Comparison of ENCODE assay signal across 8 cellular contexts in the genomic region with DNA sequence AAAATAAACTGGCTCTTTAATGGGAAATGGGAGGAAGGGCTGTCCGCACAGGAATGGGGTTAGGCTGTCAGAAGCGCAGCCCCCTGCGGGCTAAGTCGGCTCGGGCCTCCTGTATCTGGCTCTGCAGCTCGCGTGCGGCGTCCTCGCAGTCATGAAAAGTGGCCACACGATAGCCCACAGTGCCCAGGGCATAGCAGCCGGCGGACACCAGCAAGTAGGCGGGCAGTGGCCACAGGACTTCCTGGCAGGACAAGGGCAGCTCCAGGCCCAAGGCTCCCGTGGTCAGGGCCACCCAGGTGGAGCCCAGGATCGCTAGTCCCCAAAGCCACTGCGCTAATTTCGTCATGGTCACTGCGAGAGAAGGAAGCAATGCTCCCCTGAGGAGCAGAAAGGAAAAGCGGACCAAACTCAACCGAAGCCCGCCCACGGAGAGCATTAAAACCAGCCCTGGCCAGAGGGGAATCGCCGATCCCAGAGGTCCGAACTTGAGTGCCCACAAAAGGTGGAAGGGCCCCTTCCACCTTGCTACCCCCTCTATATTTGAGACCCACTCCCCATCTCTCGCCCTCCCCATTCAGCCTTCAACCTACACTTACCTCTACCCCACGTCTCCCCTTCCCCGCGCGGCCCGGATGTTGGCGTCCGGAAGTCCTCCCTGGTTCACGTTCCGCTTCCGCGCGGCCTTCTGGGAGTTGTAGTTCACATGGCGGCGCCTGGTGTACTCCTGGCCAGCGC. TPM values are rescaled to one million over a fixed set of nuclear protein-coding genes. Genes with fewer than 3 reads are reported as not detected.
DNase-seq lines count a peak whose midpoint lies in the region; ATAC-seq and TF ChIP-seq lines count a peak whose summit lies in the region.

A gene with protein sequence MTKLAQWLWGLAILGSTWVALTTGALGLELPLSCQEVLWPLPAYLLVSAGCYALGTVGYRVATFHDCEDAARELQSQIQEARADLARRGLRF (minus strand): TSS at position 637 of the 735 bp plus-strand sequence. CDS start 291 bp downstream, at position 346.

- RAD21 ChIA-PET in HCT116 (lab: Charles Lee; ENCODE audit: low non-redundant PET in 1 of 2, low total read pairs in 2 of 2, uncharacterized antibody in 2 of 2, unreplicated experiment in 2 of 2), result interaction anchor here in 1 of 2 experiments (0.7 kb wide), 1 partner anchor 27 kb away, joined by 6 read pairs; no protein-coding TSS in a partner anchor

- peak within 1 kb of the TSS; percentile 86 for H3K4me2 ChIP-seq in HCT116 (ENCODE audit: low read length)
- H3K4me2 ChIP-seq in osteoblast (ENCODE audit: insufficient read depth, low read length), result peak within 1 kb of the TSS; percentile 79

- H4K20me1 ChIP-seq in HCT116 (ENCODE audit: insufficient read depth) (no peaks in the 10 kb centered on the region), osteoblast (ENCODE audit: insufficient read depth, low read length) (no peaks in the 10 kb centered on the region)

- TF ChIP-seq POLR2A in HCT116 (IDR thresholded peaks at IDR 0.05; ENCODE audit: borderline replicate concordance, extremely low read depth, insufficient read depth, insufficient read length) (peak; percentile 33), testis (IDR thresholded peaks at IDR 0.05) (no peak)

- H3K79me2 ChIP-seq in HCT116 (ENCODE audit: insufficient read depth, low read length), result peaks cover 40% of the 10 kb centered on the region
- H3K79me2 ChIP-seq in osteoblast (ENCODE audit: insufficient read depth, low read length), result peaks cover 34% of the 10 kb centered on the region

- H2AFZ ChIP-seq in HCT116 (ENCODE audit: low read depth, low read length, poor library complexity, severe bottlenecking), result peak within 1 kb of the TSS; percentile 90
- peak within 1 kb of the TSS; percentile 94 for H2AFZ ChIP-seq in osteoblast (ENCODE audit: low read length)

- peak within 1 kb of the TSS; percentile 93 for H3K27ac Mint-ChIP-seq in activated naive CD4-positive, alpha-beta T cell treated with anti-CD3 and anti-CD28 coated beads, Interleukin-2, amount 50 U/mL, for 24 hours

- intact Hi-C loops in HCT116 (cut with micrococcal nuclease) (loop anchor here (5.0 kb wide), 1 partner anchor 168 kb away; a partner anchor contains a TSS), testis (cut with DNase I; ENCODE audit: low total_unique reads) (no loop called here)

- 0 to 1% methylated on average over 25 to 42 of the region's 42 CpGs for WGBS in testis, 2 donors

- H3K9ac ChIP-seq in HCT116 (ENCODE audit: low read length), result peak within 1 kb of the TSS; percentile 94

- no peaks in the 10 kb centered on the region for H3K9me2 ChIP-seq in HCT116 (ENCODE audit: insufficient read depth)

- no peaks in the 10 kb centered on the region for H3K27me3 Mint-ChIP-seq in activated naive CD4-positive, alpha-beta T cell treated with anti-CD3 and anti-CD28 coated beads, Interleukin-2, amount 50 U/mL, for 24 hours

- H3K27ac ChIP-seq in HCT116 (ENCODE audit: low read depth, low read length) (peak within 1 kb of the TSS; percentile 86), osteoblast (ENCODE audit: low read depth, low read length) (peak within 1 kb of the TSS; percentile 85), testis (peak within 1 kb of the TSS; percentile 69 to 84)

- POLR2A ChIA-PET in HCT116 (lab: Charles Lee), result interaction anchor here (1.0 to 1.7 kb wide), 3 partner anchors 11 to 61 kb away, joined by 3 to 4 read pairs (median 3); a partner anchor contains a TSS

- H3K36me3 Mint-ChIP-seq in activated naive CD4-positive, alpha-beta T cell treated with anti-CD3 and anti-CD28 coated beads, Interleukin-2, amount 50 U/mL, for 24 hours, result peaks cover 2% of the 10 kb centered on the region

- H3K4me1 ChIP-seq in HCT116 (ENCODE audit: control insufficient read depth in 1 of 2, insufficient read depth in 2 of 2, low read length in 2 of 2) (peaks cover 15 to 33% of the 10 kb centered on the region in 2 experiments), osteoblast (ENCODE audit: insufficient read depth, low read length) (peaks cover 17% of the 10 kb centered on the region), testis (peaks cover 14% of the 10 kb centered on the region)

- peak within 1 kb of the TSS; percentile 93 for H3K4me3 Mint-ChIP-seq in activated naive CD4-positive, alpha-beta T cell treated with anti-CD3 and anti-CD28 coated beads, Interleukin-2, amount 50 U/mL, for 24 hours

- H3K4me1 Mint-ChIP-seq in activated naive CD4-positive, alpha-beta T cell treated with anti-CD3 and anti-CD28 coated beads, Interleukin-2, amount 50 U/mL, for 24 hours, result peaks cover 36% of the 10 kb centered on the region

- no peaks in the 10 kb centered on the region for H3K9me3 Mint-ChIP-seq in activated naive CD4-positive, alpha-beta T cell treated with anti-CD3 and anti-CD28 coated beads, Interleukin-2, amount 50 U/mL, for 24 hours

- CTCF ChIA-PET in HCT116 (lab: Charles Lee), result interaction anchor here (1.1 kb wide), 1 partner anchor 28 kb away, joined by 3 read pairs; no protein-coding TSS in a partner anchor

- 0 out of 4 replicates have a peak, but pooled peaks cover 0 to 2% of the 10 kb centered on the region in 2 experiments for H3K36me3 ChIP-seq in HCT116 (ENCODE audit: control insufficient read depth in 1 of 2, insufficient read depth in 2 of 2, low read length in 2 of 2)
- peaks cover 9% of the 10 kb centered on the region for H3K36me3 ChIP-seq in osteoblast (ENCODE audit: insufficient read depth, low read length)
- H3K36me3 ChIP-seq in testis (ENCODE audit: low read depth, missing control alignments), result no peaks in the 10 kb centered on the region

- BruUV-seq in HCT116 (replicated peaks; lab: Mats Ljungman, UMichigan), result TSS peak; percentile 83

- no peak for TF ChIP-seq RAD21 in HCT116 (IDR thresholded peaks at IDR 0.05; ENCODE audit: low read depth)

- ATAC-seq in HCT116, result peak; percentile 68

- H3K9me3 ChIP-seq in HCT116 (ENCODE audit: control insufficient read depth in 1 of 2, insufficient read depth in 1 of 2, low read depth in 1 of 2, low read length in 2 of 2), result no peaks in the 10 kb centered on the region
- H3K9me3 ChIP-seq in osteoblast (ENCODE audit: low read depth, low read length), result no peaks in the 10 kb centered on the region
- no peaks in the 10 kb centered on the region for H3K9me3 ChIP-seq in testis

- no peak for TF ChIP-seq CTCF in HCT116 (IDR thresholded peaks at IDR 0.05 in 2 of 3, conservative IDR thresholded peaks at IDR 0.05 in 1 of 3; ENCODE audit: borderline replicate concordance in 1 of 3, insufficient read depth in 1 of 3, low read depth in 2 of 3, low read length in 2 of 3)
- no peak for TF ChIP-seq CTCF in osteoblast (IDR thresholded peaks at IDR 0.05; ENCODE audit: extremely low read depth, low read depth, low read length)
- no peak for TF ChIP-seq CTCF in testis (IDR thresholded peaks at IDR 0.05)

- DNase-seq in EL, result peak; percentile 80
- DNase-seq in HCT116 (ENCODE audit: low read depth, low spot score), result peak; percentile 62
- peak; percentile 34 for DNase-seq in NCI-H1048 (lab: John Stamatoyannopoulos, UW)
- peak; percentile 90 for DNase-seq in SKM-1 treated with dmso at 0.1 percent for 144 hours (lab: John Stamatoyannopoulos, UW; ENCODE audit: unreplicated experiment)
- no peak for DNase-seq in glomerular endothelial cell (ENCODE audit: extremely low read depth, low read depth, low spot score)
- peak; percentile 97 for DNase-seq in osteoblast (ENCODE audit: insufficient read length, low spot score, missing footprints)
- peak; percentile 96 for DNase-seq in testis

- H3K27me3 ChIP-seq in HCT116 (ENCODE audit: insufficient read depth, low read length) (no peaks in the 10 kb centered on the region), osteoblast (ENCODE audit: insufficient read depth, low read length) (no peaks in the 10 kb centered on the region), testis (no peaks in the 10 kb centered on the region)

- H3K4me3 ChIP-seq in HCT116 (replicated peaks in 1 of 2; ENCODE audit: low read depth in 1 of 2, low read length in 2 of 2) (peak within 1 kb of the TSS; percentile 96 to 98), osteoblast (ENCODE audit: insufficient read depth, low read length) (peak within 1 kb of the TSS; percentile 89), testis (peak within 1 kb of the TSS; percentile 78 to 79)

TF ChIP-seq in HCT116, 20 proteins besides CTCF, POLR2A, EP300 and RAD21:
- TF ChIP-seq, protein P1, sequence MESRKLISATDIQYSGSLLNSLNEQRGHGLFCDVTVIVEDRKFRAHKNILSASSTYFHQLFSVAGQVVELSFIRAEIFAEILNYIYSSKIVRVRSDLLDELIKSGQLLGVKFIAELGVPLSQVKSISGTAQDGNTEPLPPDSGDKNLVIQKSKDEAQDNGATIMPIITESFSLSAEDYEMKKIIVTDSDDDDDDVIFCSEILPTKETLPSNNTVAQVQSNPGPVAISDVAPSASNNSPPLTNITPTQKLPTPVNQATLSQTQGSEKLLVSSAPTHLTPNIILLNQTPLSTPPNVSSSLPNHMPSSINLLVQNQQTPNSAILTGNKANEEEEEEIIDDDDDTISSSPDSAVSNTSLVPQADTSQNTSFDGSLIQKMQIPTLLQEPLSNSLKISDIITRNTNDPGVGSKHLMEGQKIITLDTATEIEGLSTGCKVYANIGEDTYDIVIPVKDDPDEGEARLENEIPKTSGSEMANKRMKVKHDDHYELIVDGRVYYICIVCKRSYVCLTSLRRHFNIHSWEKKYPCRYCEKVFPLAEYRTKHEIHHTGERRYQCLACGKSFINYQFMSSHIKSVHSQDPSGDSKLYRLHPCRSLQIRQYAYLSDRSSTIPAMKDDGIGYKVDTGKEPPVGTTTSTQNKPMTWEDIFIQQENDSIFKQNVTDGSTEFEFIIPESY (IDR thresholded peaks at IDR 0.05; ENCODE audit: extremely low read depth, insufficient replicate concordance, low read length), result peak; percentile 20
- TF ChIP-seq YY1 (IDR thresholded peaks at IDR 0.05; ENCODE audit: extremely low read depth, insufficient replicate concordance, low read depth, low read length) (peak; percentile 79), POLR2AphosphoS5 (IDR thresholded peaks at IDR 0.05; ENCODE audit: low read depth, low read length) (peak; percentile 83), ZFX (IDR thresholded peaks at IDR 0.05) (peak; percentile 53; the same call in 1 of the 2 replicates), TCF7L2 (IDR thresholded peaks at IDR 0.05; ENCODE audit: borderline replicate concordance, extremely low read depth, insufficient read depth, insufficient read length) (no peak)

RNA-seq across cellular contexts. Expression of the gene that starts here (rescaled TPM):
- 113 TPM for total RNA-seq in HCT116 (2021; ENCODE audit: unreplicated experiment)
- 188 and 190 TPM in 2 replicates for polyA plus RNA-seq in HCT116 (2012)
- total RNA-seq in glomerular endothelial cell, result 41.0 and 45.0 TPM in 2 replicates
- 15.9 and 34.4 TPM in 2 replicates for total RNA-seq in osteoblast
- 100 to 1,000 TPM in 1 of 2 donors, 10 to 100 TPM in 1; 69.9 to 104 TPM for total RNA-seq in testis
- polyA plus RNA-seq in testis (ENCODE audit: insufficient read depth, low read depth, low replicate concordance), result 77.7 TPM
